ENCODE assay signal across 17 cellular contexts in the genomic region with DNA sequence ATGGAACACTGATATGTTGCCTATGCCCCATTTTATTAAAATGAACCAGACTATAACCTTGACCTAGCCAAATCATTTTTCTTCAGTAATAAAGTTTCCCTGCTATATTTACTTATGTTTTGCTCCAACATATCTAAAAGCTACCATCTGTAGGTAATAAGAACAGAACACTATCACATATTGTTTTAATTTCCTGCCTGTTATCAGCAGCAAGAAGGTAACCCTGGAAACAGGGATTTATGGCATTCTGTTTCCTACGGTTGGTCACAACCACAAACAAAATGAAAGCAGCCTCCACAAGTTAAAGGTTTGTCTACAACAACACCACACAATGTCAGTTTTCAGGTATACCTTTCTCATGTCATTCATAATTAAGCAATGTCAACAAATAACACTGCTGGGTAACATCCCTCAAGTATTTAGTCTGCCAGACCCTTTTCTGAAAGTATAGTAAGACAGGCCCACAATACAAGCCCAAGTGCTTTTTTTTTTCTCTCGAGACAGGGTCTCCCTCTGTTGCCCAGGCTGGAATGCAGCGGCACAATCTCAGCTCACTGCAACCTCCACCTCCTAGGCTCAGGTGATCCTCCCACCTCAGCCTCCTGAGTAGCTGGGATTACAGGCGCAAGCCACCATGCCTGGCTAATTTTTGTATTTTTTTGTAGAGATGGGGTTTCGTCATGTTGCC. TPM values are rescaled to one million over a fixed set of nuclear protein-coding genes. Genes with fewer than 3 reads are reported as not detected.
DNase-seq lines count a peak whose midpoint lies in the region; ATAC-seq and TF ChIP-seq lines count a peak whose summit lies in the region.
"Had no signal": no experiment of that assay in that cellular context is flagged by ENCODE, and none has a peak within 500 bp of the region (broad histone marks: within the 10 kb centered on the region; RNA-seq: fewer than 3 reads in every experiment).

No MANE protein-coding gene starts in this region.

- no peaks in the 10 kb centered on the region for H3K9me3 Mint-ChIP-seq in endothelial cell (ENCODE audit: unreplicated experiment)
- H3K9me3 Mint-ChIP-seq in progenitor cell of endocrine pancreas (ENCODE audit: low read depth), result peaks cover 7% of the 10 kb centered on the region
- H3K9me3 Mint-ChIP-seq: neural crest cell had no signal

- peak; percentile 40 for DNase-seq in NCI-H2029 (lab: John Stamatoyannopoulos, UW)
- no peak for DNase-seq in NCI-H2029 treated with DMSO at 0.1 percent for 48 hours (lab: John Stamatoyannopoulos, UW)
- DNase-seq in NCI-H748 treated with DMSO at 0.1 percent for 48 hours (lab: John Stamatoyannopoulos, UW), result peak; percentile 18
- DNase-seq in endothelial cell (ENCODE audit: low spot score), result no peak
- no peak for DNase-seq in progenitor cell of endocrine pancreas (ENCODE audit: low spot score, unreplicated experiment)
- DNase-seq in NCI-H1092 (lab: John Stamatoyannopoulos, UW), result no peak
- no peak for DNase-seq in SHP77 treated with DMSO at 0.1 percent for 48 hours (lab: John Stamatoyannopoulos, UW)
- DNase-seq: activated CD4-positive, CD25-positive, alpha-beta regulatory T cell treated with anti-CD3 and anti-CD28 coated beads, Interleukin-2, amount 50 U/mL, for 72 hours; caudate nucleus; kidney; NCI-H345; PC-3; stimulated activated CD4-positive, alpha-beta T cell treated with anti-CD3 and anti-CD28 coated beads, Interleukin-4, amount 100 ng/mL, for 1 hour; tibial artery had no signal

- H3K36me3 Mint-ChIP-seq in endothelial cell (ENCODE audit: low read depth, unreplicated experiment) (no peaks in the 10 kb centered on the region), progenitor cell of endocrine pancreas (ENCODE audit: insufficient read depth) (peaks cover 16% of the 10 kb centered on the region)
- H3K36me3 Mint-ChIP-seq: activated naive CD8-positive, alpha-beta T cell had no signal

- H3K27ac Mint-ChIP-seq in endothelial cell (ENCODE audit: unreplicated experiment) (peak overlapping the region; percentile 81), progenitor cell of endocrine pancreas (peak overlapping the region; percentile 46)

- H3K4me3 Mint-ChIP-seq in endothelial cell (ENCODE audit: unreplicated experiment) (no peak overlapping the region), progenitor cell of endocrine pancreas (ENCODE audit: low read depth) (no peak overlapping the region)
- H3K4me3 Mint-ChIP-seq: activated naive CD8-positive, alpha-beta T cell; neural crest cell had no signal

- TF ChIP-seq CTCF in endothelial cell (IDR thresholded peaks at IDR 0.05; ENCODE audit: unreplicated experiment), result no peak
- TF ChIP-seq CTCF in progenitor cell of endocrine pancreas (IDR thresholded peaks at IDR 0.05; ENCODE audit: unreplicated experiment), result no peak

- H3K27me3 Mint-ChIP-seq in endothelial cell (ENCODE audit: unreplicated experiment) (no peaks in the 10 kb centered on the region), progenitor cell of endocrine pancreas (no peaks in the 10 kb centered on the region)
- H3K27me3 Mint-ChIP-seq: activated naive CD8-positive, alpha-beta T cell had no signal

- ATAC-seq in HG02642 (IDR thresholded peaks at IDR 0.05; ENCODE audit: poor library complexity, unreplicated experiment), result no peak
- ATAC-seq: PC-3 had no signal

- H3K4me1 Mint-ChIP-seq in endothelial cell (ENCODE audit: unreplicated experiment) (peaks cover 8% of the 10 kb centered on the region), progenitor cell of endocrine pancreas (ENCODE audit: low read depth) (peaks cover 5% of the 10 kb centered on the region)
- H3K4me1 Mint-ChIP-seq: neural crest cell had no signal

RNA-seq across cellular contexts. Expression of a gene that starts 25.5 kb away (rescaled TPM):
- total RNA-seq in endothelial cell (ENCODE audit: unreplicated experiment), result 11.2 TPM
- total RNA-seq in progenitor cell of endocrine pancreas, result 33.4 and 35.4 TPM in 2 replicates

Comparison
In these comparisons a context has a peak if more than half of its experiments do, and no peak if none do; other contexts are left out.
1. DNase-seq: peak in NCI-H2029 (single experiment) and NCI-H748 treated with DMSO at 0.1 percent for 48 hours (single experiment); none in NCI-H2029 treated with DMSO at 0.1 percent for 48 hours (single experiment), endothelial cell (single experiment), progenitor cell of endocrine pancreas (single experiment), NCI-H1092 (single experiment) and SHP77 treated with DMSO at 0.1 percent for 48 hours (single experiment).